Comparison of ENCODE assay signal across 8 cellular contexts in the genomic region with DNA sequence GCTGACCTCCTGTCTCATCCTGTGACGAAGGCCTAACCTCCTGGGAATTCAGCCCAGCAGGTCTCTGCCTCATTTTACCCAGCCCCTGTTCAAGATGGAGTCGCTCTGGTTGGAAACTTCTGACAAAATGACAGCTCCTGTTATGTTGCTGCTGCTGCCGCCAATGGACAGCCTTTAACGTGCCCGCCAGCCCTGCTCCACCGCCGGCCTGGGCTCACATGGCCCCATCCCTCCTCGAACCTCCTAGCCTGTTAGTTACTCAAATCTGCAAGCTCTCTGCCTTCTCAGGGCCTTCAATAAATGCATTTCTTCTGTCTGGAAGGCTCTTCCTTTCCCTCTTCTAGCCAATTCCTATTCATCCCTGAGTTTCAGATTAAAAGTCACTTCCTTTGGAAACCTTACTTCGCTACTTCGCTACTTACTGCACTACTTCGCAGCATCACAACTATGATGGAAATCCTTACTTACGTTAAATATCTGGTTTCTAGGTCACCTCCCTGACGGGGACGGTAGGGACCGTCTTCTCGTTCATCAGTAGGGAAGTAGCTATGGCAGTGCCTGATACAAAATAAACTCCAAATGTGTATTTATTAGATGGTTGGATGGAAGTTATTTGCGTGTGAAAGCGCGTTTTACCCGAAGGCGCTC. TPM values are rescaled to one million over a fixed set of nuclear protein-coding genes. Genes with fewer than 3 reads are reported as not detected.
A peak's percentile ranks its signal among the peaks of the same experiment; 100 is the strongest.
DNase-seq lines count a peak whose midpoint lies in the region; ATAC-seq and TF ChIP-seq lines count a peak whose summit lies in the region.

No MANE protein-coding gene starts in this region.

- no peaks in the 10 kb centered on the region for H3K27me3 Mint-ChIP-seq in T-cell

- in situ Hi-C loops in gastrocnemius medialis (cut with MboI; ENCODE audit: low sequenced_read_pairs in 4 of 4) = no loop called here

- 27 to 34% (median 30%) methylated on average over 18 to 21 of the region's 21 CpGs for WGBS in heart left ventricle, 4 donors

- H3K27ac Mint-ChIP-seq in T-cell = peak overlapping the region; percentile 62 to 75

- no peak for TF ChIP-seq CTCF in heart left ventricle (IDR thresholded peaks at IDR 0.05)
- TF ChIP-seq CTCF in foreskin fibroblast (IDR thresholded peaks at IDR 0.05; ENCODE audit: low read depth, low read length) = no peak
- TF ChIP-seq CTCF in gastrocnemius medialis (IDR thresholded peaks at IDR 0.05 in 4 of 5, conservative IDR thresholded peaks at IDR 0.05 in 1 of 5) = no peak

- peak overlapping the region; percentile 73 to 82 (median 79) for H3K4me3 Mint-ChIP-seq in T-cell

- H3K4me3 ChIP-seq in heart left ventricle (peak overlapping the region; percentile 9 to 81 (median 72)), foreskin fibroblast (ENCODE audit: low read depth in 1 of 2, low read length in 2 of 2) (peak overlapping the region; percentile 54 to 55), gastrocnemius medialis (peak overlapping the region; percentile 47 to 63 (median 55))

- intact Hi-C loops in heart left ventricle (cut with DNase I) = no loop called here
- intact Hi-C loops in Right ventricle myocardium superior (cut with DNase I) = no loop called here
- intact Hi-C loops in gastrocnemius medialis (cut with DNase I; ENCODE audit: low total_unique reads) = loop anchor here (2.0 kb wide), 1 partner anchor 19 kb away; no protein-coding TSS in a partner anchor

- POLR2A ChIA-PET in T-cell (lab: Charles Lee) = interaction anchor here in 1 of 2 donors (1.0 kb wide), 1 partner anchor 147 kb away, joined by 4 read pairs; a partner anchor contains a TSS

- H3K27me3 ChIP-seq in heart left ventricle = no peaks in the 10 kb centered on the region
- H3K27me3 ChIP-seq in gastrocnemius medialis = no peaks in the 10 kb centered on the region

- CTCF ChIA-PET in T-cell (lab: Charles Lee) = interaction anchor here (0.6 kb wide), 3 partner anchors 122 to 572 kb away, joined by 3 to 4 read pairs (median 3); no protein-coding TSS in a partner anchor

- DNase-seq in heart left ventricle (no peak), Right ventricle myocardium superior (no peak), T-cell (no peak), foreskin fibroblast (no peak), gastrocnemius medialis (no peak), MV-4-11 (lab: John Stamatoyannopoulos, UW) (no peak), RPMI8226 (no peak)

- H3K9me3 ChIP-seq in heart left ventricle (no peaks in the 10 kb centered on the region), gastrocnemius medialis (no peaks in the 10 kb centered on the region)

- H3K9me3 Mint-ChIP-seq in T-cell = no peaks in the 10 kb centered on the region

- H3K36me3 ChIP-seq in heart left ventricle (peaks cover 0 to 24% (median 17%) of the 10 kb centered on the region in 9 donors), gastrocnemius medialis (peaks cover 0 to 18% of the 10 kb centered on the region in 2 donors)

- no peak for TF ChIP-seq POLR2A in heart left ventricle (IDR thresholded peaks at IDR 0.05)
- no peak for TF ChIP-seq POLR2A in gastrocnemius medialis (IDR thresholded peaks at IDR 0.05)

- peak overlapping the region; percentile 28 to 97 (median 86) for H3K27ac ChIP-seq in heart left ventricle
- peak overlapping the region; percentile 77 to 95 (median 92) for H3K27ac ChIP-seq in gastrocnemius medialis

- H3K4me1 Mint-ChIP-seq in T-cell = peaks cover 35 to 45% (median 44%) of the 10 kb centered on the region in 3 donors

- ATAC-seq in heart left ventricle (peak in 2 of 4 donors; percentile 0 to 7), Right ventricle myocardium superior (ENCODE audit: poor library complexity) (no peak), T-cell (replicated peaks in 1 of 4) (no peak), gastrocnemius medialis (peak in 1 of 2 donors; percentile 4), GM18868 (IDR thresholded peaks at IDR 0.05; ENCODE audit: unreplicated experiment) (no peak)

- peaks cover 9 to 37% (median 22%) of the 10 kb centered on the region in 12 donors for H3K4me1 ChIP-seq in heart left ventricle
- peaks cover 6 to 20% of the 10 kb centered on the region in 2 donors for H3K4me1 ChIP-seq in gastrocnemius medialis

- peaks cover 6% of the 10 kb centered on the region for H3K36me3 Mint-ChIP-seq in T-cell

RNA-seq across cellular contexts. Expression of a gene that starts 0.5 kb away (rescaled TPM):
- 10 to 100 TPM in 8 of 9 donors, 1 to 10 TPM in 1; 8.4 to 22.0 (median 12.5) TPM for total RNA-seq in heart left ventricle
- 10 to 100 TPM; 10.4 to 19.1 TPM for polyA plus RNA-seq in heart left ventricle
- total RNA-seq in Right ventricle myocardium superior = 8.3 TPM
- total RNA-seq in T-cell = 10 to 100 TPM; 13.2 to 35.1 (median 28.8) TPM
- total RNA-seq in gastrocnemius medialis = 10 to 100 TPM; 16.4 to 30.1 (median 24.1) TPM

RNA-seq across cellular contexts. Expression of a gene that starts 17.2 kb away (rescaled TPM):
- total RNA-seq in heart left ventricle (1 to 10 TPM in 3 of 9 donors, under 1 TPM in 5, not detected in 1; 0.32 to 1.7 (median 0.97) TPM), Right ventricle myocardium superior (0.78 TPM), T-cell (1 to 10 TPM; 1.2 to 2.2 (median 1.4) TPM), gastrocnemius medialis (under 1 TPM in 3 of 4 donors, not detected in 1; 0.33 to 0.66 (median 0.47) TPM)
- 1 to 10 TPM; 1.2 to 1.8 TPM for polyA plus RNA-seq in heart left ventricle

RNA-seq across cellular contexts. Expression of a gene that starts 26.4 kb away (rescaled TPM):
- 10 to 100 TPM; 24.3 to 50.4 (median 33.2) TPM for total RNA-seq in heart left ventricle
- 10 to 100 TPM; 37.5 to 59.1 TPM for polyA plus RNA-seq in heart left ventricle
- total RNA-seq in Right ventricle myocardium superior = 41.6 TPM
- 10 to 100 TPM; 43.2 to 79.0 (median 74.9) TPM for total RNA-seq in T-cell
- total RNA-seq in gastrocnemius medialis = 10 to 100 TPM; 22.4 to 39.9 (median 27.5) TPM

RNA-seq across cellular contexts. Expression of a gene that starts 31.4 kb away (rescaled TPM):
- total RNA-seq in heart left ventricle (10 to 100 TPM; 48.1 to 76.2 (median 57.9) TPM), Right ventricle myocardium superior (69.1 TPM), T-cell (10 to 100 TPM; 31.4 to 68.9 (median 61.2) TPM), gastrocnemius medialis (10 to 100 TPM; 49.7 to 81.9 (median 53.8) TPM)
- polyA plus RNA-seq in heart left ventricle = 10 to 100 TPM; 53.1 to 71.7 TPM

RNA-seq across cellular contexts. Expression of a gene that starts 42.0 kb away (rescaled TPM):
- 1 to 10 TPM in 7 of 9 donors, under 1 TPM in 2; 0.71 to 4.1 (median 2.0) TPM for total RNA-seq in heart left ventricle
- 1 to 10 TPM; 2.1 to 2.9 TPM for polyA plus RNA-seq in heart left ventricle
- total RNA-seq in Right ventricle myocardium superior = 2.3 TPM
- total RNA-seq in T-cell = 1 to 10 TPM; 2.2 to 4.3 (median 3.2) TPM
- 1 to 10 TPM in 2 of 4 donors, under 1 TPM in 2; 0.46 to 2.7 (median 1.4) TPM for total RNA-seq in gastrocnemius medialis
